In genomic region chr3:127590282-127590592, GRCh38 we compare ENCODE assay signal across 8 cellular contexts.
DNase-seq lines count a peak whose midpoint lies in the region; ATAC-seq and TF ChIP-seq lines count a peak whose summit lies in the region.

No MANE protein-coding gene starts in this region.

- H3K4me2 ChIP-seq in parathyroid adenoma (ENCODE audit: low read length) = peak overlapping the region; percentile 96

- H3K4me3 ChIP-seq in AG10803 (ENCODE audit: low read length) (peak overlapping the region; percentile 84), fibroblast of pulmonary artery (replicated peaks; ENCODE audit: low read depth, low read length) (peak overlapping the region; percentile 80), parathyroid adenoma (ENCODE audit: low read depth, low read length) (peak overlapping the region; percentile 85)

- H2AFZ ChIP-seq in parathyroid adenoma = peak overlapping the region; percentile 86

- H3K27ac ChIP-seq in parathyroid adenoma = peak overlapping the region; percentile 74

- H3K36me3 ChIP-seq in parathyroid adenoma (ENCODE audit: control insufficient read depth, insufficient read depth, low read length) = no peaks in the 10 kb centered on the region

- peak; percentile 38 for ATAC-seq in GM19023 (IDR thresholded peaks at IDR 0.05; ENCODE audit: unreplicated experiment)
- ATAC-seq in HG03103 (IDR thresholded peaks at IDR 0.05; ENCODE audit: low read depth, unreplicated experiment) = peak; percentile 41

- TF ChIP-seq CTCF in AG10803 (conservative IDR thresholded peaks at IDR 0.05; ENCODE audit: low read length) (no peak), fibroblast of pulmonary artery (IDR thresholded peaks at IDR 0.05; ENCODE audit: low read length, missing control alignments) (no peak), parathyroid adenoma (IDR thresholded peaks at IDR 0.05) (no peak)

- H3K9me3 ChIP-seq in parathyroid adenoma (ENCODE audit: control insufficient read depth, low read length) = no peaks in the 10 kb centered on the region

- H3K27me3 ChIP-seq in parathyroid adenoma (ENCODE audit: control insufficient read depth, insufficient read depth, low read length) = no peaks in the 10 kb centered on the region

- H3K4me1 ChIP-seq in parathyroid adenoma = peaks cover 15% of the 10 kb centered on the region

- DNase-seq in AG10803 (ENCODE audit: low read depth) (no peak), fibroblast of pulmonary artery (ENCODE audit: low read depth) (no peak), NOMO-1 treated with dmso at 0.1 percent for 144 hours (lab: John Stamatoyannopoulos, UW; ENCODE audit: unreplicated experiment) (no peak), NCI-H1694 treated with DMSO at 0.1 percent for 48 hours (lab: John Stamatoyannopoulos, UW) (no peak)
- peak; percentile 20 for DNase-seq in activated CD4-positive, alpha-beta T cell treated with anti-CD3 and anti-CD28 coated beads, Interleukin-2, amount 50 U/mL, for 1 hour

- H3K9ac ChIP-seq in parathyroid adenoma = peak overlapping the region; percentile 84

- H3K79me2 ChIP-seq in parathyroid adenoma = peaks cover 41% of the 10 kb centered on the region
